15 cellular contexts compared by ENCODE assay signal in genomic region chr6:110524305-110524704, GRCh38. TPM values are rescaled to one million over a fixed set of nuclear protein-coding genes. Genes with fewer than 3 reads are reported as not detected.
"Had no signal": no experiment of that assay in that cellular context is flagged by ENCODE, and none has a peak within 500 bp of the region (broad histone marks: within the 10 kb centered on the region; RNA-seq: fewer than 3 reads in every experiment).

No MANE protein-coding gene starts in this region.

- H3K27ac ChIP-seq: foreskin keratinocyte, prostate gland, right lobe of liver, suprapubic skin had no signal

- H3K9me3 ChIP-seq: prostate gland, right lobe of liver, suprapubic skin had no signal

- DNase-seq: activated CD4-positive, alpha-beta T cell treated with anti-CD3 and anti-CD28 coated beads for 1 hour; activated CD4-positive, alpha-beta T cell treated with anti-CD3 and anti-CD28 coated beads, Interleukin-2, amount 50 U/mL, for 48 hours; activated naive CD4-positive, alpha-beta T cell treated with Interleukin-2 at 50 U/mL for 16 hours; anterior cingulate cortex; cerebellar nuclear complex; effector CD8-positive, alpha-beta T cell; foreskin keratinocyte; immature natural killer cell; nephron progenitor cell; right lobe of liver; stimulated activated naive CD8-positive, alpha-beta T cell treated with anti-CD3 and anti-CD28 coated beads, Interleukin-15, Interleukin-2, amounts not matched to agents 100 U/mL and 50 U/mL, for 24 hours had no signal

- H3K36me3 ChIP-seq: prostate gland, right lobe of liver, suprapubic skin had no signal

- H3K4me1 ChIP-seq: right lobe of liver had no signal

- ATAC-seq: foreskin keratinocyte, right lobe of liver had no signal

- H3K27me3 ChIP-seq: foreskin keratinocyte, right lobe of liver, suprapubic skin had no signal

- H3K4me3 ChIP-seq: prostate gland, right lobe of liver, suprapubic skin had no signal

RNA-seq across cellular contexts. Expression of gene SLC22A16, which starts 47.9 kb away (rescaled TPM):
- total RNA-seq: activated T-helper 17 cell treated with anti-CD3 and anti-CD28 coated beads, Interleukin-2, amount 50 U/mL, for 72 hours; endothelial cell of umbilical vein; foreskin keratinocyte; suprapubic skin had no signal
- polyA plus RNA-seq: endothelial cell of umbilical vein, immature natural killer cell had no signal
